Comparison of ENCODE assay signal across 8 cellular contexts in the genomic region with DNA sequence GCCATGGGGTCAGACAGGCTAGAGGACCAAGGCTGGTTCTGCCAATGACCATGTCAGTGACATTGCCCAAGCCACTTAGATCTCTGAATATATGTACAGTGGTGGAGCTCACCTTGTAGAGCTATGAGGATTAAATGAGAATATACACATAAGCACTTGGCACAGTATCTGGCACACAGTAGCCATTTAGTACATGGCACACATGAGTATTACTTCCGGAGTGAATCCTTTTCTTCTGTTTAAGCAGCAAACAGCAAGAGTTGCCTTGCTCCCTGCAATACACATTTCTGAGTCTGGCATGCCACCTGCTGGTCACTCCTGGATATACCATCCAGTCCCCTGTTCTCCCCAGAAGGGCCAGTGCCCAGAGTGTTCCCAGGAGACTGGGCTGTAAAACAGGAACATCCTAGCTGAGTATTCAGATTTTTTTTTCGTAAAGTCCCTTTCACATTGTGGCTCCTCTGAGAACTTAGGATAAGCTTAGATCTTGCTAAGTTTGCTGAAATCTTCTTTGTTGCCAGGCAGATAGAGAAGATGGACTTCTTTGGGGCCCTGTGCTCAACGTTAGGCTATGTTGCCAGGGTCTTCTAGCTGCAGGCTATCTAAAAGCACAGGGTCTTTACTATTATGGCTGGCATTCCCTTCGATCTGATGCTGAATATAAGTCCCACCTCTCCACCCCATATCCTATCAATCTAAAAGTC.
DNase-seq lines count a peak whose midpoint lies in the region; ATAC-seq, FAIRE-seq and TF ChIP-seq lines count a peak whose summit lies in the region.

No MANE protein-coding gene starts in this region.

- H2BK12ac ChIP-seq in H1 (ENCODE audit: low read depth, low read length) (no peak overlapping the region), mesenchymal stem cell (ENCODE audit: low read length in 2 of 2) (peak overlapping the region; percentile 59 to 65)

- no peak overlapping the region for H3K4me3 Mint-ChIP-seq in Caco-2 (ENCODE audit: unreplicated experiment)
- H3K4me3 Mint-ChIP-seq in activated CD4-positive, alpha-beta memory T cell treated with anti-CD3 and anti-CD28 coated beads, Interleukin-2, amount 10 ng/mL, durations not matched to agents 7 days and 5 days: no peak overlapping the region

- intact Hi-C loops in Caco-2 (cut with micrococcal nuclease; ENCODE audit: unreplicated experiment): loop anchor here (1.0 to 10.0 kb wide), 4 partner anchors 85 to 462 kb away; a partner anchor contains a TSS

- no peak for TF ChIP-seq EP300 in H1 (IDR thresholded peaks at IDR 0.05; ENCODE audit: borderline replicate concordance in 1 of 2, low read depth in 2 of 2, low read length in 2 of 2)

- no peaks in the 10 kb centered on the region for H3K36me3 Mint-ChIP-seq in Caco-2 (ENCODE audit: insufficient read depth, unreplicated experiment)
- H3K36me3 Mint-ChIP-seq in activated CD4-positive, alpha-beta memory T cell treated with anti-CD3 and anti-CD28 coated beads, Interleukin-2, amount 10 ng/mL, durations not matched to agents 7 days and 5 days (ENCODE audit: low read depth): no peaks in the 10 kb centered on the region

- DNase-seq in Caco-2 (peak; percentile 79 to 85), NCI-H748 (lab: John Stamatoyannopoulos, UW; ENCODE audit: unreplicated experiment) (peak; percentile 66), H1 (ENCODE audit: low read depth in 1 of 2, low spot score in 2 of 2) (peak; percentile 73 to 94), mesenchymal stem cell (peak; percentile 84)
- DNase-seq in activated CD4-positive, alpha-beta memory T cell treated with anti-CD3 and anti-CD28 coated beads, Interleukin-2, amount 10 ng/mL, durations not matched to agents 7 days and 5 days: peak; percentile 69
- peak; percentile 19 to 30 for DNase-seq in stimulated activated CD8-positive, alpha-beta memory T cell treated with anti-CD3 and anti-CD28 coated beads, Interleukin-7, amount 100 ng/mL, for 4 hours (ENCODE audit: low read depth in 2 of 2)

- H3K4me2 ChIP-seq in H1 (ENCODE audit: insufficient read depth in 1 of 2, low read depth in 2 of 2, low read length in 2 of 2): no peak overlapping the region
- H3K4me2 ChIP-seq in mesenchymal stem cell (ENCODE audit: low read length, poor library complexity, severe bottlenecking): no peak overlapping the region

- H3K23ac ChIP-seq in H1 (ENCODE audit: insufficient read length): no peak overlapping the region
- H3K23ac ChIP-seq in mesenchymal stem cell (ENCODE audit: low read length in 2 of 2): no peak overlapping the region

- no peaks in the 10 kb centered on the region for H3K23me2 ChIP-seq in H1 (ENCODE audit: low read depth, low read length)

- H4K5ac ChIP-seq in H1 (ENCODE audit: insufficient read length, low read depth, low read length): no peak overlapping the region

- ATAC-seq in GM19452 (IDR thresholded peaks at IDR 0.05; ENCODE audit: unreplicated experiment) (peak; percentile 98), HG03460 (IDR thresholded peaks at IDR 0.05; ENCODE audit: unreplicated experiment) (peak; percentile 94)

- H2BK5ac ChIP-seq in H1 (ENCODE audit: low read depth, low read length): no peak overlapping the region
- no peak overlapping the region for H2BK5ac ChIP-seq in mesenchymal stem cell (ENCODE audit: low read depth, low read length, poor library complexity, severe bottlenecking)

- no peak overlapping the region for H2BK120ac ChIP-seq in H1 (replicated peaks; ENCODE audit: low read depth, low read length)
- H2BK120ac ChIP-seq in mesenchymal stem cell (ENCODE audit: low read depth, low read length): no peak overlapping the region

- peak overlapping the region; percentile 79; the same call in 1 of the 2 replicates for H2AFZ ChIP-seq in H1 (ENCODE audit: low read length)
- no peak overlapping the region for H2AFZ ChIP-seq in mesenchymal stem cell (ENCODE audit: low read depth, low read length)

- H3K56ac ChIP-seq in H1 (replicated peaks; ENCODE audit: insufficient read length, low read depth, low read length): no peak overlapping the region

- H3K14ac ChIP-seq in H1 (ENCODE audit: insufficient read length) (no peak overlapping the region), mesenchymal stem cell (ENCODE audit: low read length in 2 of 2) (no peak overlapping the region)

- TF ChIP-seq RAD21 in H1 (IDR thresholded peaks at IDR 0.05 in 1 of 2, conservative IDR thresholded peaks at IDR 0.05 in 1 of 2; ENCODE audit: low read depth in 2 of 2, low read length in 2 of 2): peak; percentile 99

- H3K4ac ChIP-seq in H1 (replicated peaks; ENCODE audit: insufficient read length, low read depth, low read length) (no peak overlapping the region), mesenchymal stem cell (ENCODE audit: low read depth in 1 of 2, low read length in 2 of 2) (peak overlapping the region; percentile 29 to 75)

- no peaks in the 10 kb centered on the region for H4K20me1 ChIP-seq in H1 (replicated peaks in 1 of 2; ENCODE audit: control insufficient read depth in 1 of 2, insufficient read depth in 2 of 2, low read length in 2 of 2)

- no TSS peak for BruUV-seq in Caco-2 (replicated peaks; lab: Mats Ljungman, UMichigan)

- H4K91ac ChIP-seq in H1 (replicated peaks; ENCODE audit: insufficient read length, low read length) (no peak overlapping the region), mesenchymal stem cell (ENCODE audit: low read length) (peak overlapping the region; percentile 72)

- no peaks in the 10 kb centered on the region for H3K36me3 ChIP-seq in Caco-2 (ENCODE audit: control insufficient read depth, insufficient read depth, low read length)
- H3K36me3 ChIP-seq in H1 (ENCODE audit: control insufficient read depth in 2 of 4, insufficient read depth in 4 of 4, low read length in 3 of 4): no peaks in the 10 kb centered on the region
- no peaks in the 10 kb centered on the region for H3K36me3 ChIP-seq in mesenchymal stem cell (ENCODE audit: control insufficient read depth in 1 of 2, insufficient read depth in 2 of 2, low read depth in 1 of 2, low read length in 2 of 2)

- H3K79me2 ChIP-seq in H1 (ENCODE audit: control insufficient read depth in 1 of 2, insufficient read depth in 2 of 2, low read length in 2 of 2): no peaks in the 10 kb centered on the region

- H4K8ac ChIP-seq in H1 (ENCODE audit: extremely low read depth, insufficient read depth, low read length) (no peak overlapping the region), mesenchymal stem cell (ENCODE audit: low read length) (peak overlapping the region; percentile 90)

- peak; percentile 99 for FAIRE-seq in H1 (lab: Jason Lieb, UNC)

- CTCF ChIA-PET in Caco-2 (lab: Charles Lee): interaction anchor here (1.3 kb wide), 1 partner anchor 17 kb away, joined by 7 read pairs; no protein-coding TSS in a partner anchor
- CTCF ChIA-PET in activated CD4-positive, alpha-beta memory T cell treated with anti-CD3 and anti-CD28 coated beads, Interleukin-2, amount 10 ng/mL, durations not matched to agents 7 days and 5 days (lab: Charles Lee): interaction anchor here (0.6 to 3.0 kb wide), 8 partner anchors 10 to 1135 kb away, joined by 3 to 28 read pairs (median 7); a partner anchor contains a TSS
- CTCF ChIA-PET in H1 (lab: Charles Lee; ENCODE audit: partially characterized antibody): interaction anchor here (0.6 to 5.8 kb wide), 69 partner anchors 9 to 814 kb away, joined by 3 to 60 read pairs (median 4); a partner anchor contains a TSS

- no peak overlapping the region for H3K27ac Mint-ChIP-seq in Caco-2 (ENCODE audit: unreplicated experiment)
- H3K27ac Mint-ChIP-seq in activated CD4-positive, alpha-beta memory T cell treated with anti-CD3 and anti-CD28 coated beads, Interleukin-2, amount 10 ng/mL, durations not matched to agents 7 days and 5 days: no peak overlapping the region

- no peak overlapping the region for H3K18ac ChIP-seq in H1 (ENCODE audit: extremely low read depth, low read length)
- H3K18ac ChIP-seq in mesenchymal stem cell (ENCODE audit: low read depth in 1 of 2, low read length in 2 of 2): peak overlapping the region; percentile 61 to 94

- H3K9ac ChIP-seq in H1 (replicated peaks in 1 of 4; ENCODE audit: extremely low read depth in 1 of 4, low read depth in 3 of 4, low read length in 3 of 4): no peak overlapping the region
- H3K9ac ChIP-seq in mesenchymal stem cell (ENCODE audit: low read length): no peak overlapping the region

- no peak overlapping the region for H3K27ac ChIP-seq in H1 (ENCODE audit: low read depth, low read length)
- no peak overlapping the region for H3K27ac ChIP-seq in mesenchymal stem cell (ENCODE audit: low read length, poor library complexity, severe bottlenecking)

- TF ChIP-seq CTCF in Caco-2 (IDR thresholded peaks at IDR 0.05; ENCODE audit: insufficient read depth in 1 of 2, low read depth in 1 of 2, low read length in 1 of 2, severe bottlenecking in 1 of 2, unreplicated experiment in 1 of 2) (peak; percentile 83 to 88), H1 (IDR thresholded peaks at IDR 0.05; ENCODE audit: control extremely low read depth in 1 of 3, insufficient read depth in 1 of 3, low read depth in 1 of 3, low read length in 3 of 3) (peak; percentile 81 to 92 (median 91))

- H3K4me3 ChIP-seq in Caco-2 (ENCODE audit: low read depth, low read length) (no peak overlapping the region), H1 (ENCODE audit: extremely low read depth in 1 of 4, insufficient read depth in 2 of 4, low read depth in 3 of 4, low read length in 4 of 4) (no peak overlapping the region), mesenchymal stem cell (ENCODE audit: insufficient read depth in 1 of 2, low read depth in 1 of 2, low read length in 2 of 2) (no peak overlapping the region)

- H2AK5ac ChIP-seq in H1 (ENCODE audit: low read depth, low read length): no peak overlapping the region
- peak overlapping the region; percentile 85 for H2AK5ac ChIP-seq in mesenchymal stem cell (ENCODE audit: low read length, severe bottlenecking)

- H3K27me3 Mint-ChIP-seq in Caco-2 (ENCODE audit: insufficient read depth, unreplicated experiment): no peaks in the 10 kb centered on the region
- H3K27me3 Mint-ChIP-seq in activated CD4-positive, alpha-beta memory T cell treated with anti-CD3 and anti-CD28 coated beads, Interleukin-2, amount 10 ng/mL, durations not matched to agents 7 days and 5 days: peaks cover 14% of the 10 kb centered on the region

- H3K9me3 ChIP-seq in Caco-2 (no peaks in the 10 kb centered on the region), H1 (ENCODE audit: insufficient read depth in 2 of 2, low read depth in 1 of 2, low read length in 1 of 2) (no peaks in the 10 kb centered on the region), mesenchymal stem cell (ENCODE audit: control insufficient read depth, low read length) (no peaks in the 10 kb centered on the region)

- H2BK15ac ChIP-seq in H1 (ENCODE audit: low read length): no peak overlapping the region
- H2BK15ac ChIP-seq in mesenchymal stem cell (ENCODE audit: low read depth, poor library complexity, severe bottlenecking): peak overlapping the region; percentile 67

- H3K4me1 Mint-ChIP-seq in Caco-2 (ENCODE audit: low read depth, unreplicated experiment): peaks cover 6% of the 10 kb centered on the region
- H3K4me1 Mint-ChIP-seq in activated CD4-positive, alpha-beta memory T cell treated with anti-CD3 and anti-CD28 coated beads, Interleukin-2, amount 10 ng/mL, durations not matched to agents 7 days and 5 days: peaks cover 6% of the 10 kb centered on the region

- WGBS in H1 (ENCODE audit: extremely low coverage in 1 of 2, insufficient coverage in 1 of 2, insufficient read length in 1 of 2, insufficient replicate concordance in 2 of 2, low coverage in 1 of 2, low lambda C conversion rate in 2 of 2, missing lambda C conversion rate in 1 of 2), 2 experiments: 63% methylated on average over 4 of the region's 4 CpGs; no CpG with 5 or more reads in 1 of the 2 experiments
- WGBS in mesenchymal stem cell: 41% methylated on average over 3 of the region's 4 CpGs

- POLR2A ChIA-PET in Caco-2 (lab: Charles Lee) (no interaction called here), H1 (lab: Charles Lee; ENCODE audit: partially characterized antibody) (no interaction called here)
- POLR2A ChIA-PET in activated CD4-positive, alpha-beta memory T cell treated with anti-CD3 and anti-CD28 coated beads, Interleukin-2, amount 10 ng/mL, durations not matched to agents 7 days and 5 days (lab: Charles Lee): no interaction called here

- H2BK20ac ChIP-seq in H1 (ENCODE audit: low read length): no peak overlapping the region

- H3K4me1 ChIP-seq in Caco-2 (peaks cover 6% of the 10 kb centered on the region; the same call in 1 of the 2 replicates), H1 (replicated peaks in 1 of 4; ENCODE audit: control insufficient read depth in 3 of 4, insufficient read depth in 4 of 4, low read length in 3 of 4) (peaks cover 0 to 4% (median 3%) of the 10 kb centered on the region in 4 experiments; a peak in 6 of 7 replicates), mesenchymal stem cell (ENCODE audit: control insufficient read depth, insufficient read depth, low read depth, low read length) (peaks cover 8% of the 10 kb centered on the region)

- H3K27me3 ChIP-seq in Caco-2 (replicated peaks; ENCODE audit: control insufficient read depth, insufficient read depth, low read length) (no peaks in the 10 kb centered on the region), H1 (replicated peaks in 1 of 4; ENCODE audit: control insufficient read depth in 3 of 4, extremely low read depth in 1 of 4, insufficient read depth in 3 of 4, low read length in 3 of 4) (no peaks in the 10 kb centered on the region), mesenchymal stem cell (ENCODE audit: control insufficient read depth in 1 of 2, insufficient read depth in 1 of 2, low read length in 2 of 2) (peaks cover 0 to 19% of the 10 kb centered on the region in 2 experiments)

- H3K9me3 Mint-ChIP-seq in Caco-2 (ENCODE audit: unreplicated experiment): no peaks in the 10 kb centered on the region
- no peaks in the 10 kb centered on the region for H3K9me3 Mint-ChIP-seq in activated CD4-positive, alpha-beta memory T cell treated with anti-CD3 and anti-CD28 coated beads, Interleukin-2, amount 10 ng/mL, durations not matched to agents 7 days and 5 days

- H3K79me1 ChIP-seq in H1 (ENCODE audit: low read depth, low read length): no peaks in the 10 kb centered on the region
- H3K79me1 ChIP-seq in mesenchymal stem cell (replicated peaks; ENCODE audit: low read length, poor library complexity, severe bottlenecking): peaks cover 2% of the 10 kb centered on the region

- no peak for TF ChIP-seq POLR2A in H1 (IDR thresholded peaks at IDR 0.05; ENCODE audit: control extremely low read depth in 1 of 2, low read depth in 2 of 2, low read length in 2 of 2)

Comparison
In these comparisons a context has a peak if more than half of its experiments do, and no peak if none do; other contexts are left out.
1. DNase-seq: peak in every context shown above with its lines; median percentile 84 in mesenchymal stem cell; 84 in H1; 82 in Caco-2; 69 in activated CD4-positive, alpha-beta memory T cell treated with anti-CD3 and anti-CD28 coated beads, Interleukin-2, amount 10 ng/mL, durations not matched to agents 7 days and 5 days; 66 in NCI-H748; 24 in stimulated activated CD8-positive, alpha-beta memory T cell treated with anti-CD3 and anti-CD28 coated beads, Interleukin-7, amount 100 ng/mL, for 4 hours.